In genomic region chr1:35269190-35269988, GRCh38 we compare ENCODE assay signal across 8 cellular contexts. TPM values are rescaled to one million over a fixed set of nuclear protein-coding genes. Genes with fewer than 3 reads are reported as not detected.
DNase-seq lines count a peak whose midpoint lies in the region; ATAC-seq, FAIRE-seq and TF ChIP-seq lines count a peak whose summit lies in the region.

No MANE protein-coding gene starts in this region.

- H3K27me3 ChIP-seq in PC-9 (ENCODE audit: insufficient read depth, low read depth) = no peaks in the 10 kb centered on the region
- no peaks in the 10 kb centered on the region for H3K27me3 ChIP-seq in pancreas

- no peaks in the 10 kb centered on the region for H3K9me2 ChIP-seq in PC-9 (ENCODE audit: insufficient read depth)

- H3K4me1 Mint-ChIP-seq in activated T-cell treated with anti-CD3 and anti-CD28 coated beads, Interleukin-2, amount 50 U/mL, for 72 hours (ENCODE audit: low read depth) = peaks cover 55% of the 10 kb centered on the region

- no peak for TF ChIP-seq CTCF in PC-9 (conservative IDR thresholded peaks at IDR 0.05)
- no peak for TF ChIP-seq CTCF in pancreas (IDR thresholded peaks at IDR 0.05)

- peaks cover 33% of the 10 kb centered on the region for H3K4me1 ChIP-seq in PC-9 (replicated peaks; ENCODE audit: insufficient read depth)
- peaks cover 0 to 13% (median 8%) of the 10 kb centered on the region in 3 donors for H3K4me1 ChIP-seq in pancreas

- H3K9me3 ChIP-seq in PC-9 (ENCODE audit: insufficient read depth, low read depth) (no peaks in the 10 kb centered on the region), pancreas (no peaks in the 10 kb centered on the region)

- ATAC-seq in activated T-cell treated with anti-CD3 and anti-CD28 coated beads, Interleukin-2, amount 50 U/mL, for 72 hours (replicated peaks in 1 of 2) = no peak
- ATAC-seq in pancreas = peak in 1 of 4 donors; percentile 10
- ATAC-seq in GM19397 (IDR thresholded peaks at IDR 0.05; ENCODE audit: unreplicated experiment) = no peak
- ATAC-seq in HG02885 (IDR thresholded peaks at IDR 0.05; ENCODE audit: poor library complexity, unreplicated experiment) = no peak

- peak overlapping the region; percentile 71; the same call in 1 of the 2 replicates for H3K27ac ChIP-seq in PC-9
- peak overlapping the region; percentile 69 for H3K27ac ChIP-seq in epithelial cell of prostate
- peak overlapping the region; percentile 67 to 86 (median 80) for H3K27ac ChIP-seq in pancreas

- H3K36me3 ChIP-seq in PC-9 (ENCODE audit: low read depth) = peaks cover 8% of the 10 kb centered on the region; the same call in 1 of the 2 replicates
- no peaks in the 10 kb centered on the region for H3K36me3 ChIP-seq in pancreas

- TSS peak; percentile 40 for BruUV-seq in PC-9 (replicated peaks; lab: Mats Ljungman, UMichigan)

- H3K4me3 ChIP-seq in PC-9 (peak overlapping the region; percentile 71), pancreas (peak overlapping the region; percentile 76 to 93 (median 90))

- peak in 1 of 2 donors; percentile 8 for DNase-seq in activated T-cell treated with anti-CD3 and anti-CD28 coated beads, Interleukin-2, amount 50 U/mL, for 72 hours
- no peak for DNase-seq in activated T-cell treated with anti-CD3 and anti-CD28 coated beads, Interleukin-2, amount 50 U/mL, for 1 hour
- DNase-seq in PC-9 (no peak), epithelial cell of prostate (ENCODE audit: low read depth, low spot score) (no peak), pancreas (peak in 1 of 6 donors; percentile 4), posterior cingulate gyrus (no peak)

- FAIRE-seq in pancreas (lab: Jason Lieb, UNC) = no peak

- H4K20me1 ChIP-seq in PC-9 (ENCODE audit: insufficient read depth) = peaks cover 24% of the 10 kb centered on the region; the same call in 1 of the 2 replicates

- peak overlapping the region; percentile 82 for H2AFZ ChIP-seq in PC-9

- 1% methylated on average over 22 to 24 of the region's 24 CpGs for WGBS in pancreas, 2 donors

- H3K79me2 ChIP-seq in PC-9 (ENCODE audit: low read depth) = peaks cover 56% of the 10 kb centered on the region

- peak overlapping the region; percentile 92 for H3K4me2 ChIP-seq in PC-9

- H3F3A ChIP-seq in PC-9 (ENCODE audit: insufficient read depth, low read depth) = peaks cover 19% of the 10 kb centered on the region

- H3K36me3 Mint-ChIP-seq in activated T-cell treated with anti-CD3 and anti-CD28 coated beads, Interleukin-2, amount 50 U/mL, for 72 hours (ENCODE audit: insufficient read depth in 2 of 2) = peaks cover 5 to 7% of the 10 kb centered on the region in 2 donors

- H3K27ac Mint-ChIP-seq in activated T-cell treated with anti-CD3 and anti-CD28 coated beads, Interleukin-2, amount 50 U/mL, for 72 hours = peak overlapping the region; percentile 87

- peak overlapping the region; percentile 79 to 82 for H3K4me3 Mint-ChIP-seq in activated T-cell treated with anti-CD3 and anti-CD28 coated beads, Interleukin-2, amount 50 U/mL, for 72 hours

- CTCF ChIA-PET in PC-9 (lab: Charles Lee) = interaction anchor here (0.6 kb wide), 1 partner anchor 13 kb away, joined by 3 read pairs; no protein-coding TSS in a partner anchor

- intact Hi-C loops in PC-9 (cut with micrococcal nuclease; ENCODE audit: unreplicated experiment) = loop anchor here (2.0 kb wide), 1 partner anchor 77 kb away; the partner anchor contains the start of gene SFPQ
- intact Hi-C loops in pancreas (cut with DNase I) = no loop called here
- intact Hi-C loops in posterior cingulate gyrus (cut with DNase I) = loop anchor here (10.0 kb wide), 1 partner anchor 65 kb away; no protein-coding TSS in a partner anchor

- peaks cover 3 to 7% of the 10 kb centered on the region in 2 donors for H3K9me3 Mint-ChIP-seq in activated T-cell treated with anti-CD3 and anti-CD28 coated beads, Interleukin-2, amount 50 U/mL, for 72 hours

- peaks cover 14% of the 10 kb centered on the region for H3K27me3 Mint-ChIP-seq in activated T-cell treated with anti-CD3 and anti-CD28 coated beads, Interleukin-2, amount 50 U/mL, for 72 hours (ENCODE audit: low read depth)

- POLR2A ChIA-PET in PC-9 (lab: Charles Lee; ENCODE audit: unreplicated experiment) = no interaction called here

RNA-seq across cellular contexts. Expression of gene ZMYM4, which starts 0.9 kb away (rescaled TPM):
- 10 to 100 TPM; 37.5 to 54.7 TPM for total RNA-seq in activated T-cell treated with anti-CD3 and anti-CD28 coated beads, Interleukin-2, amount 50 U/mL, for 72 hours
- total RNA-seq in PC-9 (2021) (55.6 and 84.4 TPM in 2 replicates), pancreas (10 to 100 TPM; 17.2 to 31.1 (median 21.5) TPM)
- polyA plus RNA-seq in pancreas = 10 to 100 TPM; 10.5 to 12.7 TPM

Comparison
In these comparisons a context has a peak if more than half of its experiments do, and no peak if none do; other contexts are left out.
1. intact Hi-C loops: an anchor here in PC-9 (2.0 kb wide) and posterior cingulate gyrus (10.0 kb wide); none called in pancreas.